ENCODE assay signal across 1 cellular context in genomic region chr11:6864436-6864835, GRCh38.
TF ChIP-seq lines count a peak whose summit lies in the region.

No MANE protein-coding gene starts in this region.

TF ChIP-seq in IMR-90, 13 proteins besides CTCF, POLR2A, EP300 and RAD21:
- no peak for TF ChIP-seq RCOR1 (IDR thresholded peaks at IDR 0.05; ENCODE audit: insufficient replicate concordance, low read length)
- TF ChIP-seq USF2 (IDR thresholded peaks at IDR 0.05; ENCODE audit: low read depth, low read length), result peak; percentile 47
- TF ChIP-seq RFX5 (IDR thresholded peaks at IDR 0.05; ENCODE audit: low read depth, low read length), result no peak
- TF ChIP-seq ELK1 (IDR thresholded peaks at IDR 0.05; ENCODE audit: borderline replicate concordance, low read depth, low read length), result no peak
- no peak for TF ChIP-seq FOS (IDR thresholded peaks at IDR 0.05; ENCODE audit: low read depth, low read length)
- TF ChIP-seq CHD1 (IDR thresholded peaks at IDR 0.05; ENCODE audit: low read depth, low read length), result no peak
- TF ChIP-seq MAZ (IDR thresholded peaks at IDR 0.05; ENCODE audit: borderline replicate concordance, low read depth, low read length), result no peak
- TF ChIP-seq BHLHE40 (IDR thresholded peaks at IDR 0.05; ENCODE audit: low read depth, low read length), result no peak
- no peak for TF ChIP-seq CEBPB (IDR thresholded peaks at IDR 0.05; ENCODE audit: low read depth, low read length)
TF ChIP-seq in IMR-90: peak in this region for 1.
